ENCODE assay signal across 12 cellular contexts in genomic region chr5:177434437-177434836, GRCh38.
DNase-seq lines count a peak whose midpoint lies in the region; ATAC-seq lines count a peak whose summit lies in the region.
"Had no signal": no experiment of that assay in that cellular context is flagged by ENCODE, and none has a peak within 500 bp of the region (broad histone marks: within the 10 kb centered on the region; RNA-seq: fewer than 3 reads in every experiment).

No MANE protein-coding gene starts in this region.

- no peaks in the 10 kb centered on the region for H3K27me3 Mint-ChIP-seq in central memory CD8-positive, alpha-beta T cell
- H3K27me3 Mint-ChIP-seq in stimulated activated naive B cell treated with anti-CD40 and anti-IgM and Interleukin-4, amounts not matched to agents 10 μg/mL and 1 μg/mL and 100 μg/mL, for 72 hours: no peaks in the 10 kb centered on the region
- H3K27me3 Mint-ChIP-seq: progenitor cell of endocrine pancreas had no signal

- H3K27ac Mint-ChIP-seq in central memory CD8-positive, alpha-beta T cell (ENCODE audit: low read depth): peak overlapping the region; percentile 16
- peak overlapping the region; percentile 5 for H3K27ac Mint-ChIP-seq in stimulated activated naive B cell treated with anti-CD40 and anti-IgM and Interleukin-4, amounts not matched to agents 10 μg/mL and 1 μg/mL and 100 μg/mL, for 72 hours
- H3K27ac Mint-ChIP-seq: progenitor cell of endocrine pancreas had no signal

- ATAC-seq in central memory CD8-positive, alpha-beta T cell (replicated peaks; ENCODE audit: extremely low read depth, poor library complexity, severe bottlenecking): peak; percentile 26
- no peak for ATAC-seq in stimulated activated naive B cell treated with anti-CD40 and anti-IgM and Interleukin-4, amounts not matched to agents 10 μg/mL and 1 μg/mL and 100 μg/mL, for 72 hours (replicated peaks)

- peaks cover 86% of the 10 kb centered on the region for H3K36me3 Mint-ChIP-seq in central memory CD8-positive, alpha-beta T cell (ENCODE audit: insufficient read depth)
- H3K36me3 Mint-ChIP-seq in stimulated activated naive B cell treated with anti-CD40 and anti-IgM and Interleukin-4, amounts not matched to agents 10 μg/mL and 1 μg/mL and 100 μg/mL, for 72 hours: peaks cover 55 to 65% of the 10 kb centered on the region in 2 donors

- peaks cover 55% of the 10 kb centered on the region for H3K4me1 Mint-ChIP-seq in central memory CD8-positive, alpha-beta T cell
- peaks cover 37 to 61% of the 10 kb centered on the region in 2 donors for H3K4me1 Mint-ChIP-seq in stimulated activated naive B cell treated with anti-CD40 and anti-IgM and Interleukin-4, amounts not matched to agents 10 μg/mL and 1 μg/mL and 100 μg/mL, for 72 hours

- H3K9me3 Mint-ChIP-seq in central memory CD8-positive, alpha-beta T cell: no peaks in the 10 kb centered on the region
- no peaks in the 10 kb centered on the region for H3K9me3 Mint-ChIP-seq in stimulated activated naive B cell treated with anti-CD40 and anti-IgM and Interleukin-4, amounts not matched to agents 10 μg/mL and 1 μg/mL and 100 μg/mL, for 72 hours

- DNase-seq in activated T-cell treated with anti-CD3 and anti-CD28 coated beads for 24 hours (ENCODE audit: low read depth) (peak; percentile 56), activated T-cell treated with anti-CD3 and anti-CD28 coated beads for 4 hours (no peak), NCI-H1105 (lab: John Stamatoyannopoulos, UW) (no peak), nucleus accumbens (lab: John Stamatoyannopoulos, UW) (no peak), OCI-M1 (lab: John Stamatoyannopoulos, UW) (no peak)
- peak; percentile 43 for DNase-seq in activated CD4-positive, alpha-beta T cell treated with anti-CD3 and anti-CD28 coated beads, Interleukin-2, amount 50 U/mL, for 1 hour
- no peak for DNase-seq in central memory CD8-positive, alpha-beta T cell (ENCODE audit: low spot score in 2 of 2)
- DNase-seq in stimulated activated naive B cell treated with anti-CD40 and anti-IgM and Interleukin-4, amounts not matched to agents 10 μg/mL and 1 μg/mL and 100 μg/mL, for 72 hours: no peak
- DNase-seq: dorsolateral prefrontal cortex, NCI-H1436 treated with DMSO at 0.1 percent for 48 hours, T1000 had no signal

- H3K4me3 Mint-ChIP-seq in central memory CD8-positive, alpha-beta T cell: peak overlapping the region; percentile 80
- no peak overlapping the region for H3K4me3 Mint-ChIP-seq in stimulated activated naive B cell treated with anti-CD40 and anti-IgM and Interleukin-4, amounts not matched to agents 10 μg/mL and 1 μg/mL and 100 μg/mL, for 72 hours

Comparison
In these comparisons a context has a peak if more than half of its experiments do, and no peak if none do; other contexts are left out.
1. DNase-seq: peak in activated T-cell treated with anti-CD3 and anti-CD28 coated beads for 24 hours (single experiment) and activated CD4-positive, alpha-beta T cell treated with anti-CD3 and anti-CD28 coated beads, Interleukin-2, amount 50 U/mL, for 1 hour (single experiment); none in activated T-cell treated with anti-CD3 and anti-CD28 coated beads for 4 hours (single experiment), central memory CD8-positive, alpha-beta T cell (0 of 2), stimulated activated naive B cell treated with anti-CD40 and anti-IgM and Interleukin-4, amounts not matched to agents 10 μg/mL and 1 μg/mL and 100 μg/mL, for 72 hours (single experiment), NCI-H1105 (single experiment), nucleus accumbens (0 of 56) and OCI-M1 (single experiment).